1 cellular context compared by ENCODE assay signal in the genomic region with DNA sequence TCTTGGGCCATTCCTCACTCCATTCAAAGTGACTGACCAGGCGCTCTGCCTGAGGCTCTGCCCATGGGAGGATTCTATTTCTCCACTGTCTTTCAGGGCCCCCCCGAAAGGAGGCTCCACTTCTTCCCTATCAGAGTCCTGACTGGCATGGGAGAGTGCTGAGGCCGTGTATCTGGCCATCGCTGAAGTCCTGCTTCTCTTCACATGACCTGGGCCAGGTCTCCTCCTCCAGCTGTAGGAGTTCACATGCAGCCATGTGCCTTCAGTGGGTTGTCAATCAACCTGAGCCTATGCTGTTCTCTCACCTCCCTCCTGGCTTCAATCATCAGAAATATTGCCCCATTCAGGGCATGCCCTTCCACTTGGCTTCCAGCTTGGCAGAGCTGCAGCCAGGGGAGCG.
TF ChIP-seq lines count a peak whose summit lies in the region.

No MANE protein-coding gene starts in this region.

TF ChIP-seq in H1, 55 proteins besides CTCF, POLR2A, EP300 and RAD21:
- TF ChIP-seq SIN3A (conservative IDR thresholded peaks at IDR 0.05 in 1 of 2, IDR thresholded peaks at IDR 0.05 in 1 of 2; ENCODE audit: low read depth in 1 of 2, low read length in 2 of 2) (no peak), RXRA (IDR thresholded peaks at IDR 0.05; ENCODE audit: insufficient read depth, low read depth, low read length) (no peak), MAFK (IDR thresholded peaks at IDR 0.05; ENCODE audit: low read depth, low read length) (no peak), TAF1 (IDR thresholded peaks at IDR 0.05; ENCODE audit: low read depth, low read length) (no peak), EGR1 (IDR thresholded peaks at IDR 0.05; ENCODE audit: borderline replicate concordance, low read depth, low read length) (no peak), SAP30 (IDR thresholded peaks at IDR 0.05; ENCODE audit: insufficient read depth, insufficient replicate concordance, low read length) (no peak), RFX5 (IDR thresholded peaks at IDR 0.05; ENCODE audit: borderline replicate concordance, low read depth, low read length) (no peak), SIX5 (IDR thresholded peaks at IDR 0.05; ENCODE audit: low read depth, low read length) (no peak)
